Comparison of ENCODE assay signal across 1 cellular context in genomic region chr10:43377393-43377883, GRCh38.
A peak's percentile ranks its signal among the peaks of the same experiment; 100 is the strongest.
TF ChIP-seq lines count a peak whose summit lies in the region.

No MANE protein-coding gene starts in this region.

TF ChIP-seq in HepG2, 621 proteins besides CTCF, POLR2A, EP300 and RAD21 (continued from another document and continues in another):
- TF ChIP-seq, protein P1, sequence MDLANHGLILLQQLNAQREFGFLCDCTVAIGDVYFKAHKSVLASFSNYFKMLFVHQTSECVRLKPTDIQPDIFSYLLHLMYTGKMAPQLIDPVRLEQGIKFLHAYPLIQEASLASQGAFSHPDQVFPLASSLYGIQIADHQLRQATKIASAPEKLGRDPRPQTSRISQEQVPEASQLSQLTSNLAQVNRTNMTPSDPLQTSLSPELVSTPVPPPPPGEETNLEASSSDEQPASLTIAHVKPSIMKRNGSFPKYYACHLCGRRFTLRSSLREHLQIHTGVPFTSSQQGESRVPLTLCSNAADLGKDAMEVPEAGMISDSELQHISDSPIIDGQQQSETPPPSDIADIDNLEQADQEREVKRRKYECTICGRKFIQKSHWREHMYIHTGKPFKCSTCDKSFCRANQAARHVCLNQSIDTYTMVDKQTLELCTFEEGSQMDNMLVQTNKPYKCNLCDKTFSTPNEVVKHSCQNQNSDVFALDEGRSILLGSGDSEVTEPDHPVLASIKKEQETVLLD (CRISPR knock-in tag; IDR thresholded peaks at IDR 0.05; ENCODE audit: low read depth), result no peak
- no peak for TF ChIP-seq NKX3-1 (CRISPR knock-in tag; IDR thresholded peaks at IDR 0.05)
- no peak for TF ChIP-seq MAFG (CRISPR knock-in tag; IDR thresholded peaks at IDR 0.05)
- TF ChIP-seq ATF3 (CRISPR knock-in tag; IDR thresholded peaks at IDR 0.05), result no peak
- TF ChIP-seq, protein P2, sequence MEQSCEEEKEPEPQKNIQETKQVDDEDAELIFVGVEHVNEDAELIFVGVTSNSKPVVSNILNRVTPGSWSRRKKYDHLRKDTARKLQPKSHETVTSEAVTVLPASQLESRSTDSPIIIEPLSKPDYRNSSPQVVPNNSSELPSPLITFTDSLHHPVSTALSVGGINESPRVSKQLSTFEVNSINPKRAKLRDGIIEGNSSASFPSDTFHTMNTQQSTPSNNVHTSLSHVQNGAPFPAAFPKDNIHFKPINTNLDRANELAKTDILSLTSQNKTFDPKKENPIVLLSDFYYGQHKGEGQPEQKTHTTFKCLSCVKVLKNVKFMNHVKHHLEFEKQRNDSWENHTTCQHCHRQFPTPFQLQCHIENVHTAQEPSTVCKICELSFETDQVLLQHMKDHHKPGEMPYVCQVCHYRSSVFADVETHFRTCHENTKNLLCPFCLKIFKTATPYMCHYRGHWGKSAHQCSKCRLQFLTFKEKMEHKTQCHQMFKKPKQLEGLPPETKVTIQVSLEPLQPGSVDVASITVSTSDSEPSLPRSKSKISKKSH (CRISPR knock-in tag; IDR thresholded peaks at IDR 0.05; ENCODE audit: borderline replicate concordance), result no peak; the same call in 1 of the 2 replicates
- TF ChIP-seq, protein P3, sequence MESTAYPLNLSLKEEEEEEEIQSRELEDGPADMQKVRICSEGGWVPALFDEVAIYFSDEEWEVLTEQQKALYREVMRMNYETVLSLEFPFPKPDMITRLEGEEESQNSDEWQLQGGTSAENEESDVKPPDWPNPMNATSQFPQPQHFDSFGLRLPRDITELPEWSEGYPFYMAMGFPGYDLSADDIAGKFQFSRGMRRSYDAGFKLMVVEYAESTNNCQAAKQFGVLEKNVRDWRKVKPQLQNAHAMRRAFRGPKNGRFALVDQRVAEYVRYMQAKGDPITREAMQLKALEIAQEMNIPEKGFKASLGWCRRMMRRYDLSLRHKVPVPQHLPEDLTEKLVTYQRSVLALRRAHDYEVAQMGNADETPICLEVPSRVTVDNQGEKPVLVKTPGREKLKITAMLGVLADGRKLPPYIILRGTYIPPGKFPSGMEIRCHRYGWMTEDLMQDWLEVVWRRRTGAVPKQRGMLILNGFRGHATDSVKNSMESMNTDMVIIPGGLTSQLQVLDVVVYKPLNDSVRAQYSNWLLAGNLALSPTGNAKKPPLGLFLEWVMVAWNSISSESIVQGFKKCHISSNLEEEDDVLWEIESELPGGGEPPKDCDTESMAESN (CRISPR knock-in tag; conservative IDR thresholded peaks at IDR 0.05), result no peak
- no peak for TF ChIP-seq DBP (CRISPR knock-in tag; IDR thresholded peaks at IDR 0.05; ENCODE audit: not compliant biosample characterization)
- TF ChIP-seq HNF1A (IDR thresholded peaks at IDR 0.05; ENCODE audit: low read depth), result no peak
- 0 out of 2 replicates have a peak, but pooled peaks have one; percentile 38 for TF ChIP-seq HNF1A (CRISPR knock-in tag; IDR thresholded peaks at IDR 0.05; ENCODE audit: borderline replicate concordance)
- TF ChIP-seq MTERF4 (CRISPR knock-in tag; IDR thresholded peaks at IDR 0.05), result no peak
- TF ChIP-seq, protein P4, sequence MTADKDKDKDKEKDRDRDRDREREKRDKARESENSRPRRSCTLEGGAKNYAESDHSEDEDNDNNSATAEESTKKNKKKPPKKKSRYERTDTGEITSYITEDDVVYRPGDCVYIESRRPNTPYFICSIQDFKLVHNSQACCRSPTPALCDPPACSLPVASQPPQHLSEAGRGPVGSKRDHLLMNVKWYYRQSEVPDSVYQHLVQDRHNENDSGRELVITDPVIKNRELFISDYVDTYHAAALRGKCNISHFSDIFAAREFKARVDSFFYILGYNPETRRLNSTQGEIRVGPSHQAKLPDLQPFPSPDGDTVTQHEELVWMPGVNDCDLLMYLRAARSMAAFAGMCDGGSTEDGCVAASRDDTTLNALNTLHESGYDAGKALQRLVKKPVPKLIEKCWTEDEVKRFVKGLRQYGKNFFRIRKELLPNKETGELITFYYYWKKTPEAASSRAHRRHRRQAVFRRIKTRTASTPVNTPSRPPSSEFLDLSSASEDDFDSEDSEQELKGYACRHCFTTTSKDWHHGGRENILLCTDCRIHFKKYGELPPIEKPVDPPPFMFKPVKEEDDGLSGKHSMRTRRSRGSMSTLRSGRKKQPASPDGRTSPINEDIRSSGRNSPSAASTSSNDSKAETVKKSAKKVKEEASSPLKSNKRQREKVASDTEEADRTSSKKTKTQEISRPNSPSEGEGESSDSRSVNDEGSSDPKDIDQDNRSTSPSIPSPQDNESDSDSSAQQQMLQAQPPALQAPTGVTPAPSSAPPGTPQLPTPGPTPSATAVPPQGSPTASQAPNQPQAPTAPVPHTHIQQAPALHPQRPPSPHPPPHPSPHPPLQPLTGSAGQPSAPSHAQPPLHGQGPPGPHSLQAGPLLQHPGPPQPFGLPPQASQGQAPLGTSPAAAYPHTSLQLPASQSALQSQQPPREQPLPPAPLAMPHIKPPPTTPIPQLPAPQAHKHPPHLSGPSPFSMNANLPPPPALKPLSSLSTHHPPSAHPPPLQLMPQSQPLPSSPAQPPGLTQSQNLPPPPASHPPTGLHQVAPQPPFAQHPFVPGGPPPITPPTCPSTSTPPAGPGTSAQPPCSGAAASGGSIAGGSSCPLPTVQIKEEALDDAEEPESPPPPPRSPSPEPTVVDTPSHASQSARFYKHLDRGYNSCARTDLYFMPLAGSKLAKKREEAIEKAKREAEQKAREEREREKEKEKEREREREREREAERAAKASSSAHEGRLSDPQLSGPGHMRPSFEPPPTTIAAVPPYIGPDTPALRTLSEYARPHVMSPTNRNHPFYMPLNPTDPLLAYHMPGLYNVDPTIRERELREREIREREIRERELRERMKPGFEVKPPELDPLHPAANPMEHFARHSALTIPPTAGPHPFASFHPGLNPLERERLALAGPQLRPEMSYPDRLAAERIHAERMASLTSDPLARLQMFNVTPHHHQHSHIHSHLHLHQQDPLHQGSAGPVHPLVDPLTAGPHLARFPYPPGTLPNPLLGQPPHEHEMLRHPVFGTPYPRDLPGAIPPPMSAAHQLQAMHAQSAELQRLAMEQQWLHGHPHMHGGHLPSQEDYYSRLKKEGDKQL (CRISPR knock-in tag; IDR thresholded peaks at IDR 0.05; ENCODE audit: low read depth), result no peak
- TF ChIP-seq ZNF800 (CRISPR knock-in tag; IDR thresholded peaks at IDR 0.05), result 0 out of 2 replicates have a peak, but pooled peaks have one; percentile 57
- 0 out of 2 replicates have a peak, but pooled peaks have one; percentile 50 for TF ChIP-seq KAT7 (CRISPR knock-in tag; IDR thresholded peaks at IDR 0.05; ENCODE audit: borderline replicate concordance)
- TF ChIP-seq FOXK2 (IDR thresholded peaks at IDR 0.05), result no peak
- TF ChIP-seq ZNF510 (CRISPR knock-in tag; IDR thresholded peaks at IDR 0.05; ENCODE audit: low read depth), result 0 out of 2 replicates have a peak, but pooled peaks have one; percentile 65
- TF ChIP-seq ATRX (CRISPR knock-in tag; IDR thresholded peaks at IDR 0.05; ENCODE audit: borderline replicate concordance), result no peak
- no peak for TF ChIP-seq YY1 (IDR thresholded peaks at IDR 0.05; ENCODE audit: insufficient read depth, insufficient replicate concordance, low read depth, low read length)
- no peak for TF ChIP-seq U2AF1 (optimal IDR thresholded peaks at IDR 0.05; ENCODE audit: low read depth, low read length)
- TF ChIP-seq ZNF260 (CRISPR knock-in tag; IDR thresholded peaks at IDR 0.05; ENCODE audit: borderline replicate concordance, low read depth), result no peak
- no peak for TF ChIP-seq HHEX (CRISPR knock-in tag; IDR thresholded peaks at IDR 0.05)
- TF ChIP-seq EZH2 (conservative IDR thresholded peaks at IDR 0.05; ENCODE audit: low read depth, low read length), result no peak
- no peak for TF ChIP-seq TCF7 (IDR thresholded peaks at IDR 0.05; ENCODE audit: low read depth)
- no peak for TF ChIP-seq TEF (CRISPR knock-in tag; IDR thresholded peaks at IDR 0.05)
- TF ChIP-seq KDM5B (CRISPR knock-in tag; IDR thresholded peaks at IDR 0.05; ENCODE audit: borderline replicate concordance), result peak; percentile 75; the same call in 1 of the 2 replicates
- TF ChIP-seq, protein P5, sequence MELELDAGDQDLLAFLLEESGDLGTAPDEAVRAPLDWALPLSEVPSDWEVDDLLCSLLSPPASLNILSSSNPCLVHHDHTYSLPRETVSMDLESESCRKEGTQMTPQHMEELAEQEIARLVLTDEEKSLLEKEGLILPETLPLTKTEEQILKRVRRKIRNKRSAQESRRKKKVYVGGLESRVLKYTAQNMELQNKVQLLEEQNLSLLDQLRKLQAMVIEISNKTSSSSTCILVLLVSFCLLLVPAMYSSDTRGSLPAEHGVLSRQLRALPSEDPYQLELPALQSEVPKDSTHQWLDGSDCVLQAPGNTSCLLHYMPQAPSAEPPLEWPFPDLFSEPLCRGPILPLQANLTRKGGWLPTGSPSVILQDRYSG (CRISPR knock-in tag; IDR thresholded peaks at IDR 0.05), result no peak
- TF ChIP-seq GPN1 (CRISPR knock-in tag; IDR thresholded peaks at IDR 0.05; ENCODE audit: borderline replicate concordance), result no peak
- no peak for TF ChIP-seq RBM39 (IDR thresholded peaks at IDR 0.05; ENCODE audit: low read depth, low read length, poor library complexity, severe bottlenecking)
- no peak for TF ChIP-seq ZNF530 (CRISPR knock-in tag; IDR thresholded peaks at IDR 0.05; ENCODE audit: low read depth)
- peak; percentile 72; the same call in 1 of the 2 replicates for TF ChIP-seq MTA1 (CRISPR knock-in tag; IDR thresholded peaks at IDR 0.05; ENCODE audit: borderline replicate concordance)
- TF ChIP-seq, protein P6, sequence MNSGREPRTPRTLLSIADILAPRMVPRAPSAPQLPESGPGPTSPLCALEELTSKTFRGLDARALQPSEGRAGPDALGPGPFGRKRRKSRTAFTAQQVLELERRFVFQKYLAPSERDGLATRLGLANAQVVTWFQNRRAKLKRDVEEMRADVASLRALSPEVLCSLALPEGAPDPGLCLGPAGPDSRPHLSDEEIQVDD (CRISPR knock-in tag; IDR thresholded peaks at IDR 0.05; ENCODE audit: borderline replicate concordance), result no peak
- no peak for TF ChIP-seq SATB2 (CRISPR knock-in tag; IDR thresholded peaks at IDR 0.05)
- TF ChIP-seq, protein P7, sequence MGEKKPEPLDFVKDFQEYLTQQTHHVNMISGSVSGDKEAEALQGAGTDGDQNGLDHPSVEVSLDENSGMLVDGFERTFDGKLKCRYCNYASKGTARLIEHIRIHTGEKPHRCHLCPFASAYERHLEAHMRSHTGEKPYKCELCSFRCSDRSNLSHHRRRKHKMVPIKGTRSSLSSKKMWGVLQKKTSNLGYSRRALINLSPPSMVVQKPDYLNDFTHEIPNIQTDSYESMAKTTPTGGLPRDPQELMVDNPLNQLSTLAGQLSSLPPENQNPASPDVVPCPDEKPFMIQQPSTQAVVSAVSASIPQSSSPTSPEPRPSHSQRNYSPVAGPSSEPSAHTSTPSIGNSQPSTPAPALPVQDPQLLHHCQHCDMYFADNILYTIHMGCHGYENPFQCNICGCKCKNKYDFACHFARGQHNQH (CRISPR knock-in tag; IDR thresholded peaks at IDR 0.05), result no peak
- TF ChIP-seq ZNF317 (CRISPR knock-in tag; IDR thresholded peaks at IDR 0.05), result no peak
